Comparison of ENCODE assay signal across 15 cellular contexts in the genomic region with DNA sequence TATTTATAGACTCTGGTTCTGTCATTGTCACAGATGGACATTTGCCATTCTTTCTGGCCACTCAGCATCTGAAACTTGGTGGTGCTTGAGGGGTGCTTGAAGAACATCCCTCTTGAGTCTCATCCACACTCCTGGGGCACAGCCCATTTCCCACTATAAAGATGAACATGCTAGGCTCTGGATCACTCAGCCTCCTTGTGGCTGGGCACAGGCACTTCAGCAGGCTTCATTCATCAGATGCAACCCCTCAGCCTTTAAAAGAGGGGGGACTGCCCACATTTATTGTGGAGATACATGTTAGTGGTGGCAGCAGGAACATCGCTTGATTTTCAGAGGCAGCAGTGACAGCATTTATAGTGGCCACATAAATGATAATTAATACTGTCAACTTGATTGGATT.
DNase-seq lines count a peak whose midpoint lies in the region; ATAC-seq and TF ChIP-seq lines count a peak whose summit lies in the region.
"Had no signal": no experiment of that assay in that cellular context is flagged by ENCODE, and none has a peak within 500 bp of the region (broad histone marks: within the 10 kb centered on the region; RNA-seq: fewer than 3 reads in every experiment).

No MANE protein-coding gene starts in this region.

- ATAC-seq in memory B cell (ENCODE audit: low read depth) = peak; percentile 47
- ATAC-seq in GM21526 (IDR thresholded peaks at IDR 0.05; ENCODE audit: low FRiP score, unreplicated experiment) = no peak
- no peak for ATAC-seq in HG02610 (IDR thresholded peaks at IDR 0.05; ENCODE audit: unreplicated experiment)
- ATAC-seq in GM19455 (IDR thresholded peaks at IDR 0.05; ENCODE audit: unreplicated experiment) = no peak
- ATAC-seq: gastroesophageal sphincter had no signal

- H3K9me3 ChIP-seq in BE2C = no peaks in the 10 kb centered on the region
- H3K9me3 ChIP-seq: gastroesophageal sphincter, Peyer's patch, upper lobe of left lung had no signal

- peaks cover 1% of the 10 kb centered on the region for H3K9me3 Mint-ChIP-seq in memory B cell
- H3K9me3 Mint-ChIP-seq: activated B cell treated with CpG ODN at 0.5 μM for 24 hours had no signal

- H3K27ac ChIP-seq in brain microvascular endothelial cell = no peak overlapping the region
- H3K27ac ChIP-seq: gastroesophageal sphincter, Peyer's patch, upper lobe of left lung had no signal

- H3K4me1 Mint-ChIP-seq in memory B cell = no peaks in the 10 kb centered on the region
- H3K4me1 Mint-ChIP-seq: activated B cell treated with CpG ODN at 0.5 μM for 24 hours, brain had no signal

- TF ChIP-seq CTCF in BE2C (IDR thresholded peaks at IDR 0.05; ENCODE audit: low read depth, low read length) (peak; percentile 27), HFF-Myc (IDR thresholded peaks at IDR 0.05; ENCODE audit: low read depth, low read length, missing control alignments) (peak; percentile 11), brain microvascular endothelial cell (IDR thresholded peaks at IDR 0.05; ENCODE audit: low read depth, low read length, missing control alignments) (peak; percentile 50)

- H3K27me3 Mint-ChIP-seq in memory B cell = peaks cover 3% of the 10 kb centered on the region

- H3K4me1 ChIP-seq in BE2C = no peaks in the 10 kb centered on the region
- H3K4me1 ChIP-seq: gastroesophageal sphincter, Peyer's patch, upper lobe of left lung had no signal

- H3K4me3 ChIP-seq in BE2C (ENCODE audit: low read depth, low read length) = no peak overlapping the region
- H3K4me3 ChIP-seq in HFF-Myc (replicated peaks; ENCODE audit: low read depth, low read length) = no peak overlapping the region
- no peak overlapping the region for H3K4me3 ChIP-seq in brain microvascular endothelial cell (ENCODE audit: low read depth, low read length)
- H3K4me3 ChIP-seq: gastroesophageal sphincter, Peyer's patch, upper lobe of left lung had no signal

- in situ Hi-C loops in brain microvascular endothelial cell (cut with HindIII; ENCODE audit: low pct_ligation_motif_present, low sequenced_read_pairs) = no loop called here

- no peak overlapping the region for H3K27ac Mint-ChIP-seq in memory B cell
- H3K27ac Mint-ChIP-seq: activated B cell treated with CpG ODN at 0.5 μM for 24 hours, brain had no signal

- peaks cover 1% of the 10 kb centered on the region for H3K36me3 Mint-ChIP-seq in memory B cell
- H3K36me3 Mint-ChIP-seq: brain had no signal

- no peak for DNase-seq in BE2C
- no peak for DNase-seq in HFF-Myc (ENCODE audit: extremely low read depth, low read depth)
- DNase-seq in brain microvascular endothelial cell = no peak
- no peak for DNase-seq in memory B cell (ENCODE audit: low spot score in 2 of 2)
- no peak for DNase-seq in SK-N-DZ (ENCODE audit: low spot score)
- DNase-seq: activated B cell treated with CpG ODN at 0.5 μM for 24 hours; effector CD8-positive, alpha-beta T cell; NCI-H1092; Peyer's patch; upper lobe of left lung had no signal

- no peak overlapping the region for H3K4me3 Mint-ChIP-seq in memory B cell
- H3K4me3 Mint-ChIP-seq: activated B cell treated with CpG ODN at 0.5 μM for 24 hours, brain had no signal

- H3K27me3 ChIP-seq in BE2C (peaks cover 19% of the 10 kb centered on the region), brain microvascular endothelial cell (replicated peaks) (no peaks in the 10 kb centered on the region)
- H3K27me3 ChIP-seq: gastroesophageal sphincter, Peyer's patch, upper lobe of left lung had no signal

- H3K36me3 ChIP-seq in BE2C (no peaks in the 10 kb centered on the region), brain microvascular endothelial cell (replicated peaks) (no peaks in the 10 kb centered on the region)
- H3K36me3 ChIP-seq: gastroesophageal sphincter, Peyer's patch, upper lobe of left lung had no signal
